34 cellular contexts compared by ENCODE assay signal in genomic region chr11:16418698-16419097, GRCh38.
DNase-seq lines count a peak whose midpoint lies in the region; ATAC-seq and TF ChIP-seq lines count a peak whose summit lies in the region.
"Had no signal": no experiment of that assay in that cellular context is flagged by ENCODE, and none has a peak within 500 bp of the region (broad histone marks: within the 10 kb centered on the region; RNA-seq: fewer than 3 reads in every experiment).

No MANE protein-coding gene starts in this region.

- H3K4me3 Mint-ChIP-seq in progenitor cell of endocrine pancreas (ENCODE audit: low read depth) = no peak overlapping the region
- no peak overlapping the region for H3K4me3 Mint-ChIP-seq in neural progenitor cell
- H3K4me3 Mint-ChIP-seq: activated naive CD8-positive, alpha-beta T cell; activated T-cell treated with anti-CD3 and anti-CD28 coated beads, Interleukin-2, amount 50 U/mL, for 24 hours; CD4-positive, alpha-beta memory T cell; T-helper 1 cell treated with Interleukin-12 subunit alpha and Interleukin-12 subunit beta and Interleukin-4 antibody, amounts not matched to agents 30 μg/mL and 1 μg/mL, for 36 hours had no signal

- H3K27ac ChIP-seq in A673 (ENCODE audit: low read depth, low read length, poor library complexity, severe bottlenecking) (no peak overlapping the region), foreskin keratinocyte (no peak overlapping the region), neural progenitor cell (no peak overlapping the region)
- H3K27ac ChIP-seq: neutrophil, psoas muscle, stomach, thyroid gland, uterus had no signal

- no peaks in the 10 kb centered on the region for H3K9me3 ChIP-seq in A673 (ENCODE audit: low read depth, low read length, poor library complexity, severe bottlenecking)
- no peaks in the 10 kb centered on the region for H3K9me3 ChIP-seq in neural progenitor cell (ENCODE audit: low read depth)
- H3K9me3 ChIP-seq: neutrophil, psoas muscle, SK-N-SH, stomach, thyroid gland, uterus had no signal

- no peak overlapping the region for H3K9ac ChIP-seq in neural progenitor cell
- H3K9ac ChIP-seq: SK-N-SH had no signal

- ATAC-seq in GM21786 (IDR thresholded peaks at IDR 0.05; ENCODE audit: unreplicated experiment) (peak; percentile 61), foreskin keratinocyte (peak; percentile 25), HG03342 (IDR thresholded peaks at IDR 0.05; ENCODE audit: unreplicated experiment) (no peak)
- ATAC-seq: HCT116, psoas muscle had no signal

- no peaks in the 10 kb centered on the region for H3F3A ChIP-seq in neural progenitor cell (ENCODE audit: low read depth)

- peaks cover 5% of the 10 kb centered on the region for H3K4me1 Mint-ChIP-seq in progenitor cell of endocrine pancreas (ENCODE audit: low read depth)
- H3K4me1 Mint-ChIP-seq in neural progenitor cell = peaks cover 4% of the 10 kb centered on the region
- H3K4me1 Mint-ChIP-seq: CD4-positive, alpha-beta memory T cell had no signal

- no peak overlapping the region for H3K4me2 ChIP-seq in neural progenitor cell
- H3K4me2 ChIP-seq: SK-N-SH had no signal

- no peaks in the 10 kb centered on the region for H3K36me3 ChIP-seq in A673 (ENCODE audit: insufficient read depth, low read length, poor library complexity, severe bottlenecking)
- H3K36me3 ChIP-seq in neural progenitor cell = no peaks in the 10 kb centered on the region
- H3K36me3 ChIP-seq: neutrophil, stomach, thyroid gland, uterus had no signal

- H3K27ac Mint-ChIP-seq in progenitor cell of endocrine pancreas (no peak overlapping the region), neural progenitor cell (no peak overlapping the region)
- H3K27ac Mint-ChIP-seq: activated naive CD8-positive, alpha-beta T cell; activated T-cell treated with anti-CD3 and anti-CD28 coated beads, Interleukin-2, amount 50 U/mL, for 24 hours; CD4-positive, alpha-beta memory T cell; T-helper 1 cell treated with Interleukin-12 subunit alpha and Interleukin-12 subunit beta and Interleukin-4 antibody, amounts not matched to agents 30 μg/mL and 1 μg/mL, for 36 hours had no signal

- H3K27me3 ChIP-seq in A673 (replicated peaks; ENCODE audit: insufficient read depth, low read depth, low read length, poor library complexity) (no peaks in the 10 kb centered on the region), foreskin keratinocyte (no peaks in the 10 kb centered on the region), neural progenitor cell (peaks cover 100% of the 10 kb centered on the region)
- H3K27me3 ChIP-seq: neutrophil, stomach, thyroid gland, uterus had no signal

- POLR2A ChIA-PET in A673 (lab: Charles Lee; ENCODE audit: low non-redundant PET) = no interaction called here

- H3K9me3 Mint-ChIP-seq in progenitor cell of endocrine pancreas (ENCODE audit: low read depth) = no peaks in the 10 kb centered on the region
- no peaks in the 10 kb centered on the region for H3K9me3 Mint-ChIP-seq in neural progenitor cell
- H3K9me3 Mint-ChIP-seq: activated T-cell treated with anti-CD3 and anti-CD28 coated beads, Interleukin-2, amount 50 U/mL, for 24 hours; T-helper 1 cell treated with Interleukin-12 subunit alpha and Interleukin-12 subunit beta and Interleukin-4 antibody, amounts not matched to agents 30 μg/mL and 1 μg/mL, for 36 hours had no signal

- no peaks in the 10 kb centered on the region for H4K20me1 ChIP-seq in neural progenitor cell (ENCODE audit: low read depth)

- H3K4me1 ChIP-seq in A673 (ENCODE audit: insufficient read depth, low read length, poor library complexity, severe bottlenecking) (no peaks in the 10 kb centered on the region), foreskin keratinocyte (no peaks in the 10 kb centered on the region), neural progenitor cell (no peaks in the 10 kb centered on the region)
- H3K4me1 ChIP-seq: stomach, thyroid gland, uterus had no signal

- no peaks in the 10 kb centered on the region for H3K79me2 ChIP-seq in neural progenitor cell (ENCODE audit: low read depth)

- TF ChIP-seq CTCF in A673 (conservative IDR thresholded peaks at IDR 0.05; ENCODE audit: low read depth, low read length) = no peak
- no peak for TF ChIP-seq CTCF in foreskin keratinocyte (conservative IDR thresholded peaks at IDR 0.05)
- TF ChIP-seq CTCF in progenitor cell of endocrine pancreas (IDR thresholded peaks at IDR 0.05; ENCODE audit: unreplicated experiment) = no peak
- TF ChIP-seq CTCF in neural progenitor cell (IDR thresholded peaks at IDR 0.05) = no peak

- H3K27me3 Mint-ChIP-seq in progenitor cell of endocrine pancreas (no peaks in the 10 kb centered on the region), neural progenitor cell (ENCODE audit: insufficient read depth, low read depth) (no peaks in the 10 kb centered on the region)
- H3K27me3 Mint-ChIP-seq: activated naive CD8-positive, alpha-beta T cell; activated T-cell treated with anti-CD3 and anti-CD28 coated beads, Interleukin-2, amount 50 U/mL, for 24 hours had no signal

- no TSS peak for BruUV-seq in A673 (replicated peaks; lab: Mats Ljungman, UMichigan)

- no peak overlapping the region for H2AFZ ChIP-seq in neural progenitor cell (replicated peaks)

- CTCF ChIA-PET in A673 (lab: Charles Lee) = no interaction called here

- H3K4me3 ChIP-seq in A673 (ENCODE audit: low read depth, low read length, poor library complexity, severe bottlenecking) = no peak overlapping the region
- H3K4me3 ChIP-seq in neural progenitor cell = no peak overlapping the region
- H3K4me3 ChIP-seq: psoas muscle, stomach, thyroid gland, uterus had no signal

- DNase-seq in A673 (ENCODE audit: low spot score) (peak; percentile 38), SK-MEL-5 (ENCODE audit: low read depth, low spot score) (peak; percentile 79), foreskin keratinocyte (peak; percentile 21 to 24), progenitor cell of endocrine pancreas (ENCODE audit: low spot score, unreplicated experiment) (no peak), neural progenitor cell (ENCODE audit: low spot score) (no peak), GOT3 (lab: John Stamatoyannopoulos, UW) (no peak)
- DNase-seq: activated CD4-positive, alpha-beta T cell treated with anti-CD3 and anti-CD28 coated beads, Interleukin-2, amount 50 U/mL, for 1 hour; activated CD4-positive, CD25-positive, alpha-beta regulatory T cell; activated effector memory CD4-positive, alpha-beta T cell treated with anti-CD3 and anti-CD28 coated beads, Interleukin-2, amount 50 U/mL, for 16 hours; activated T-cell treated with anti-CD3 and anti-CD28 coated beads, Interleukin-2, amount 50 U/mL, for 24 hours; AML-193; anterior cingulate cortex; caudate nucleus; CD4-positive, alpha-beta memory T cell; cortex of kidney; effector memory CD4-positive, alpha-beta T cell; EL; head of caudate nucleus; islet precursor cell; NCI-H1092 treated with DMSO at 0.1 percent for 48 hours; NCI-H1930; NCI-H510A treated with DMSO at 0.1 percent for 48 hours; psoas muscle; SK-N-SH; stimulated activated CD4-positive, alpha-beta T cell treated with anti-CD3 and anti-CD28 coated beads, Interleukin-4, amount 100 ng/mL, for 1 hour; stomach; thyroid gland; uterus had no signal

- in situ Hi-C loops in SK-MEL-5 (cut with HindIII; ENCODE audit: low pct_unique_long_range_greater_than_20kb, low sequenced_read_pairs) = no loop called here

- intact Hi-C loops in A673 (cut with micrococcal nuclease; ENCODE audit: unreplicated experiment) = no loop called here

- no peaks in the 10 kb centered on the region for H3K36me3 Mint-ChIP-seq in progenitor cell of endocrine pancreas (ENCODE audit: insufficient read depth)
- no peaks in the 10 kb centered on the region for H3K36me3 Mint-ChIP-seq in neural progenitor cell
- H3K36me3 Mint-ChIP-seq: activated naive CD8-positive, alpha-beta T cell; CD4-positive, alpha-beta memory T cell had no signal

Comparison
In these comparisons a context has a peak if more than half of its experiments do, and no peak if none do; other contexts are left out.
1. DNase-seq: peak in A673 (single experiment), SK-MEL-5 (single experiment) and foreskin keratinocyte (2 of 2); none in progenitor cell of endocrine pancreas (single experiment), neural progenitor cell (single experiment) and GOT3 (single experiment).